10 cellular contexts compared by ENCODE assay signal in the genomic region with DNA sequence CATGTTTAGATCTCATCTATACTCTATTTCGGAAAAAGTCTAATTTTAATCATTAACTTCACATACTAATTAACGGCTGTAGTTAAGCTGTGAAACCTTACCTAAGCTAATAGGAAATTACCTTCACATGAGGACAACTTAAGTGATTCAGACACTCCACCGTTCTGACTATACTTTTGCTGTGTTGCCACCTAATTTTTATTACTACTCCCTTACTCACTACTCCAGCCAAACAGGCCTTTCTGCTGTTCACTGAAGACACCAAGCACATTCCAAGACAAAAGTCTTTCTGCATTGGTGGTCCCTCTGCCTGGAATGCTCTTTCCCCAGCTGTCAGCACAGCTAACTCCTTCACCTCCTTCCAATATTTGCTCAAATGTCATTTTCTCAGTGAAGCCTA. TPM values are rescaled to one million over a fixed set of nuclear protein-coding genes. Genes with fewer than 3 reads are reported as not detected.
DNase-seq lines count a peak whose midpoint lies in the region; ATAC-seq and TF ChIP-seq lines count a peak whose summit lies in the region.
"Had no signal": no experiment of that assay in that cellular context is flagged by ENCODE, and none has a peak within 500 bp of the region (broad histone marks: within the 10 kb centered on the region; RNA-seq: fewer than 3 reads in every experiment).

No MANE protein-coding gene starts in this region.

- CTCF ChIA-PET in MCF 10A (lab: Yijun Ruan, JAX), result interaction anchor here (0.7 to 1.3 kb wide), 4 partner anchors 23 to 314 kb away, joined by 3 to 4 read pairs (median 3); a partner anchor contains a TSS

- H4K5ac ChIP-seq in mesendoderm (ENCODE audit: low read length), result no peak overlapping the region

- H3K4ac ChIP-seq in mesendoderm (ENCODE audit: low read depth, low read length), result no peak overlapping the region

- H3K27me3 ChIP-seq in ACC112 (ENCODE audit: insufficient read depth, low read length) (peaks cover 7% of the 10 kb centered on the region), mesendoderm (ENCODE audit: insufficient read depth, low read length, poor library complexity) (no peaks in the 10 kb centered on the region)

- no peak overlapping the region for H2BK15ac ChIP-seq in mesendoderm (replicated peaks; ENCODE audit: low read depth)

- H3K18ac ChIP-seq in mesendoderm (ENCODE audit: low read length), result no peak overlapping the region

- POLR2A ChIA-PET in MCF 10A (lab: Yijun Ruan, JAX), result interaction anchor here (1.3 kb wide), 1 partner anchor 484 kb away, joined by 4 read pairs; no protein-coding TSS in a partner anchor

- WGBS in mesendoderm (ENCODE audit: extremely low coverage, insufficient coverage, low lambda C conversion rate), result no CpG with 5 or more reads among the region's 3 CpGs

- no TSS peak for BruUV-seq in MCF 10A (replicated peaks; lab: Mats Ljungman, UMichigan)

- H3K4me1 ChIP-seq in ACC112 (ENCODE audit: control insufficient read depth, insufficient read depth, low read length, unreplicated experiment), result peaks cover 7% of the 10 kb centered on the region
- peaks cover 5% of the 10 kb centered on the region for H3K4me1 ChIP-seq in mesendoderm (ENCODE audit: control insufficient read depth, low read depth, low read length)

- H3K36me3 ChIP-seq in ACC112 (ENCODE audit: insufficient read depth, low read length), result peaks cover 23% of the 10 kb centered on the region
- H3K36me3 ChIP-seq in mesendoderm (ENCODE audit: control insufficient read depth, insufficient read depth, low read length), result peaks cover 2% of the 10 kb centered on the region

- peaks cover 41% of the 10 kb centered on the region for H3K36me3 Mint-ChIP-seq in MCF 10A (ENCODE audit: insufficient read depth, unreplicated experiment)

- no peaks in the 10 kb centered on the region for H3K9me3 Mint-ChIP-seq in MCF 10A (ENCODE audit: unreplicated experiment)

- H3K9ac ChIP-seq in mesendoderm (ENCODE audit: low read length), result peak overlapping the region; percentile 72

- DNase-seq in HT-29 (ENCODE audit: low spot score), result peak; percentile 39
- no peak for DNase-seq in MCF 10A (ENCODE audit: unreplicated experiment)
- DNase-seq in mesendoderm, result peak; percentile 14
- DNase-seq in omental fat pad (ENCODE audit: low spot score), result no peak
- DNase-seq in NCI-H510A (lab: John Stamatoyannopoulos, UW), result no peak
- DNase-seq in effector CD4-positive, alpha-beta T cell, result no peak
- DNase-seq: DMS 273 treated with DMSO at 0.1 percent for 48 hours, H7 had no signal

- H3K4me2 ChIP-seq in mesendoderm (ENCODE audit: low read length), result peak overlapping the region; percentile 30

- peak overlapping the region; percentile 88 for H3K27ac Mint-ChIP-seq in MCF 10A (ENCODE audit: low read depth, unreplicated experiment)

- H3K23ac ChIP-seq in mesendoderm (ENCODE audit: low read length), result no peak overlapping the region

- H3K4me3 ChIP-seq in ACC112 (ENCODE audit: low read depth, low read length), result peak overlapping the region; percentile 80
- no peak overlapping the region for H3K4me3 ChIP-seq in mesendoderm (ENCODE audit: low read length)

- TF ChIP-seq CTCF in MCF 10A (IDR thresholded peaks at IDR 0.05; ENCODE audit: unreplicated experiment), result no peak
- TF ChIP-seq CTCF in omental fat pad (IDR thresholded peaks at IDR 0.05), result no peak

- no peak overlapping the region for H2BK120ac ChIP-seq in mesendoderm (ENCODE audit: low read depth, low read length)

- peaks cover 8% of the 10 kb centered on the region for H3K4me1 Mint-ChIP-seq in MCF 10A (ENCODE audit: insufficient read depth, unreplicated experiment)

- H3K79me2 ChIP-seq in ACC112 (ENCODE audit: control insufficient read depth, insufficient read depth, low read length, unreplicated experiment), result peaks cover 24% of the 10 kb centered on the region
- peaks cover 10% of the 10 kb centered on the region for H3K79me2 ChIP-seq in mesendoderm (ENCODE audit: control insufficient read depth, insufficient read depth, low read length)

- ATAC-seq in omental fat pad (ENCODE audit: low FRiP score), result no peak
- ATAC-seq in GM21717 (IDR thresholded peaks at IDR 0.05; ENCODE audit: unreplicated experiment), result no peak

- no peak overlapping the region for H2AK5ac ChIP-seq in mesendoderm (ENCODE audit: low read length)

- H2AFZ ChIP-seq in ACC112 (ENCODE audit: low read length, unreplicated experiment), result no peak overlapping the region

- no peak overlapping the region for H3K27ac ChIP-seq in ACC112 (ENCODE audit: low read depth, low read length)
- no peak overlapping the region for H3K27ac ChIP-seq in mesendoderm (ENCODE audit: low read depth, low read length)

- no peak overlapping the region for H2BK5ac ChIP-seq in mesendoderm (ENCODE audit: low read length)

- peak overlapping the region; percentile 82 for H3K4me3 Mint-ChIP-seq in MCF 10A (ENCODE audit: unreplicated experiment)

- H3K56ac ChIP-seq in mesendoderm (ENCODE audit: low read length), result peak overlapping the region; percentile 81

- H3K27me3 Mint-ChIP-seq in MCF 10A (ENCODE audit: insufficient read depth, unreplicated experiment), result peaks cover 18% of the 10 kb centered on the region

- peaks cover 9% of the 10 kb centered on the region for H3K79me1 ChIP-seq in mesendoderm (ENCODE audit: low read length)

- H4K8ac ChIP-seq in mesendoderm (ENCODE audit: low read depth, low read length), result no peak overlapping the region

- intact Hi-C loops in MCF 10A (cut with micrococcal nuclease), result no loop called here

RNA-seq across cellular contexts. Expression of a gene that starts 1.3 kb away (rescaled TPM):
- total RNA-seq in HT-29 (2014; rRNA removed; shearing (Covaris generic)), result 40.8 and 41.6 TPM in 2 replicates
- total RNA-seq in MCF 10A (2022), result 25.6 and 27.7 TPM in 2 replicates
- polyA plus RNA-seq in mesendoderm (2013, experiment 1 of 2), result 5.6 TPM
- polyA plus RNA-seq in mesendoderm (2013, experiment 2 of 2), result 5.8 TPM
- 10 to 100 TPM; 16.9 to 29.5 (median 21.5) TPM for total RNA-seq in omental fat pad

RNA-seq across cellular contexts. Expression of a gene that starts 57.4 kb away (rescaled TPM):
- 0.10 and 0.46 TPM in 2 replicates for total RNA-seq in HT-29 (2014; rRNA removed; shearing (Covaris generic))
- total RNA-seq in MCF 10A (2022) (0.35 TPM in 1 of 2 replicates, not detected in the other), omental fat pad (1 to 10 TPM in 3 of 4 donors, under 1 TPM in 1; 0.72 to 4.3 (median 1.2) TPM)
- polyA plus RNA-seq in mesendoderm (2013, experiment 1 of 2), result 0.42 TPM
- 0.42 TPM for polyA plus RNA-seq in mesendoderm (2013, experiment 2 of 2)

Comparison
In these comparisons a context has a peak if more than half of its experiments do, and no peak if none do; other contexts are left out.
1. DNase-seq: peak in HT-29 (single experiment) and mesendoderm (single experiment); none in MCF 10A (single experiment), omental fat pad (single experiment), NCI-H510A (single experiment) and effector CD4-positive, alpha-beta T cell (single experiment).